ENCODE assay signal across 22 cellular contexts in genomic region chr5:111792659-111793058, GRCh38. TPM values are rescaled to one million over a fixed set of nuclear protein-coding genes. Genes with fewer than 3 reads are reported as not detected.
DNase-seq lines count a peak whose midpoint lies in the region; ATAC-seq and TF ChIP-seq lines count a peak whose summit lies in the region.
"Had no signal": no experiment of that assay in that cellular context is flagged by ENCODE, and none has a peak within 500 bp of the region (broad histone marks: within the 10 kb centered on the region; RNA-seq: fewer than 3 reads in every experiment).

No MANE protein-coding gene starts in this region.

- no peak for TF ChIP-seq CTCF in fibroblast of lung (conservative IDR thresholded peaks at IDR 0.05 in 1 of 2, IDR thresholded peaks at IDR 0.05 in 1 of 2; ENCODE audit: low read depth in 1 of 2, low read length in 2 of 2)
- TF ChIP-seq CTCF in tibial artery (IDR thresholded peaks at IDR 0.05): no peak

- H3K4me1 ChIP-seq in fibroblast of lung (ENCODE audit: control insufficient read depth, extremely low read depth, insufficient read depth, low read length): no peaks in the 10 kb centered on the region
- peaks cover 0 to 14% (median 0%) of the 10 kb centered on the region in 4 donors for H3K4me1 ChIP-seq in tibial artery
- H3K4me1 ChIP-seq: adrenal gland, parathyroid adenoma, uterus had no signal

- ATAC-seq in GM18502 (IDR thresholded peaks at IDR 0.05; ENCODE audit: poor library complexity, unreplicated experiment): no peak
- ATAC-seq: activated CD8-positive, alpha-beta T cell treated with anti-CD3 and anti-CD28 coated beads, Interleukin-2, amount 10 ng/mL, durations not matched to agents 7 days and 5 days; right cardiac atrium had no signal

- no peak overlapping the region for H3K9ac ChIP-seq in fibroblast of lung (ENCODE audit: insufficient read depth, low read length)
- H3K9ac ChIP-seq: parathyroid adenoma had no signal

- H3K4me3 ChIP-seq in fibroblast of lung (replicated peaks in 1 of 4; ENCODE audit: control extremely low read depth in 1 of 4, insufficient read depth in 1 of 4, low read depth in 3 of 4, low read length in 4 of 4): no peak overlapping the region
- no peak overlapping the region for H3K4me3 ChIP-seq in tibial artery
- H3K4me3 ChIP-seq: adrenal gland, uterus had no signal

- no peak overlapping the region for H3K4me2 ChIP-seq in fibroblast of lung (ENCODE audit: extremely low read depth, insufficient read depth, low read length)

- no peak overlapping the region for H2AFZ ChIP-seq in fibroblast of lung (ENCODE audit: low read length)
- H2AFZ ChIP-seq: parathyroid adenoma had no signal

- peak; percentile 66 for DNase-seq in EL
- DNase-seq in LHCN-M2 (ENCODE audit: low read depth): peak; percentile 77
- DNase-seq in fibroblast of lung (ENCODE audit: low read depth in 2 of 2): peak; percentile 31 to 59
- DNase-seq in tibial artery: no peak
- no peak for DNase-seq in activated T-cell treated with anti-CD3 and anti-CD28 coated beads, Interleukin-2, amount 50 U/mL, for 48 hours
- no peak for DNase-seq in head of caudate nucleus
- DNase-seq: activated CD4-positive, CD25-positive, alpha-beta regulatory T cell treated with anti-CD3 and anti-CD28 coated beads, Interleukin-2, amount 50 U/mL, for 72 hours; activated CD8-positive, alpha-beta T cell treated with anti-CD3 and anti-CD28 coated beads, Interleukin-2, amount 10 ng/mL, durations not matched to agents 7 days and 5 days; activated naive CD4-positive, alpha-beta T cell; activated T-cell treated with anti-CD3 and anti-CD28 coated beads, Interleukin-2, amount 50 U/mL, for 1 hour; adrenal gland; cortex of kidney; DMS79; hypothalamus; midbrain; NCI-H187 treated with DMSO at 0.1 percent for 48 hours; NCI-H226; right cardiac atrium; SIG-M5; uterus had no signal

- H3K27ac ChIP-seq in fibroblast of lung (ENCODE audit: insufficient read depth, low read length) (no peak overlapping the region), tibial artery (peak overlapping the region; percentile 2 to 31)
- H3K27ac ChIP-seq: adrenal gland, parathyroid adenoma, uterus had no signal

- H3K36me3 ChIP-seq in fibroblast of lung (ENCODE audit: control insufficient read depth, insufficient read depth, low read length) (no peaks in the 10 kb centered on the region), tibial artery (no peaks in the 10 kb centered on the region)
- H3K36me3 ChIP-seq: adrenal gland, uterus had no signal

- intact Hi-C loops in tibial artery (cut with DNase I; ENCODE audit: low total_unique reads) (no loop called here), head of caudate nucleus (cut with DNase I) (no loop called here)

- H4K20me1 ChIP-seq in fibroblast of lung (ENCODE audit: control insufficient read depth, extremely low read depth, insufficient read depth, low read length): no peaks in the 10 kb centered on the region

- no peaks in the 10 kb centered on the region for H3K9me3 ChIP-seq in fibroblast of lung (ENCODE audit: control insufficient read depth, insufficient read depth, low read depth, low read length)
- H3K9me3 ChIP-seq in tibial artery: no peaks in the 10 kb centered on the region
- H3K9me3 ChIP-seq: adrenal gland, uterus had no signal

- no peaks in the 10 kb centered on the region for H3K79me2 ChIP-seq in fibroblast of lung (ENCODE audit: control insufficient read depth, insufficient read depth, low read length)
- H3K79me2 ChIP-seq: parathyroid adenoma had no signal

- H3K27me3 ChIP-seq in fibroblast of lung (ENCODE audit: control insufficient read depth, insufficient read depth, low read length): no peaks in the 10 kb centered on the region
- no peaks in the 10 kb centered on the region for H3K27me3 ChIP-seq in tibial artery
- H3K27me3 ChIP-seq: adrenal gland, uterus had no signal

RNA-seq across cellular contexts. Expression of gene NREP, which starts 35.7 kb away (rescaled TPM):
- total RNA-seq in LHCN-M2 (2014; rRNA removed) (90.2 and 90.5 TPM in 2 replicates), fibroblast of lung (56.8 and 86.0 TPM in 2 replicates)
- polyA plus RNA-seq in LHCN-M2 (2012): 167 TPM
- 149 and 364 TPM in 2 replicates for polyA plus RNA-seq in fibroblast of lung
- 64.0 and 156 TPM in 2 replicates for polyA plus RNA-seq in fibroblast of lung (2012)
- polyA minus RNA-seq in fibroblast of lung (ENCODE audit: low replicate concordance): 14.6 and 34.6 TPM in 2 replicates

Comparison
In these comparisons a context has a peak if more than half of its experiments do, and no peak if none do; other contexts are left out.
1. DNase-seq: peak in EL (single experiment), LHCN-M2 (single experiment) and fibroblast of lung (2 of 2); none in tibial artery (0 of 2), activated T-cell treated with anti-CD3 and anti-CD28 coated beads, Interleukin-2, amount 50 U/mL, for 48 hours (0 of 2) and head of caudate nucleus (0 of 42).